8 cellular contexts compared by ENCODE assay signal in genomic region chr3:25781758-25782594, GRCh38. TPM values are rescaled to one million over a fixed set of nuclear protein-coding genes. Genes with fewer than 3 reads are reported as not detected.
A peak's percentile ranks its signal among the peaks of the same experiment; 100 is the strongest.
DNase-seq lines count a peak whose midpoint lies in the region; ATAC-seq and TF ChIP-seq lines count a peak whose summit lies in the region.

No MANE protein-coding gene starts in this region.

- H3K27ac Mint-ChIP-seq in activated T-cell treated with anti-CD3 and anti-CD28 coated beads, Interleukin-2, amount 50 U/mL, for 72 hours, result peak overlapping the region; percentile 92
- no peak overlapping the region for H3K27ac Mint-ChIP-seq in glutamatergic neuron (ENCODE audit: unreplicated experiment)

- peak overlapping the region; percentile 81 to 83 for H3K4me3 Mint-ChIP-seq in activated T-cell treated with anti-CD3 and anti-CD28 coated beads, Interleukin-2, amount 50 U/mL, for 72 hours
- H3K4me3 Mint-ChIP-seq in glutamatergic neuron (ENCODE audit: unreplicated experiment), result peak overlapping the region; percentile 94

- WGBS in thymus, result 57% methylated on average over 3 of the region's 3 CpGs

- H3K9me3 ChIP-seq in thymus (ENCODE audit: control insufficient read depth), result no peaks in the 10 kb centered on the region

- in situ Hi-C loops in ACHN (cut with HindIII; ENCODE audit: low pct_ligation_motif_present, low pct_unique_long_range_greater_than_20kb, low sequenced_read_pairs), result no loop called here

- H3K27me3 ChIP-seq in thymus (ENCODE audit: control insufficient read depth, insufficient read depth), result no peaks in the 10 kb centered on the region

- H3K27ac ChIP-seq in thymus (ENCODE audit: low read depth), result no peak overlapping the region

- H3K4me3 ChIP-seq in thymus (ENCODE audit: low read length), result peak overlapping the region; percentile 63

- H3K36me3 ChIP-seq in thymus (ENCODE audit: control insufficient read depth, insufficient read depth), result peaks cover 8% of the 10 kb centered on the region

- TF ChIP-seq CTCF in glutamatergic neuron (IDR thresholded peaks at IDR 0.05; ENCODE audit: partially characterized antibody, unreplicated experiment), result no peak

- peaks cover 65% of the 10 kb centered on the region for H3K4me1 Mint-ChIP-seq in activated T-cell treated with anti-CD3 and anti-CD28 coated beads, Interleukin-2, amount 50 U/mL, for 72 hours (ENCODE audit: low read depth)
- H3K4me1 Mint-ChIP-seq in glutamatergic neuron (ENCODE audit: low read depth, unreplicated experiment), result peaks cover 7% of the 10 kb centered on the region

- H3K27me3 Mint-ChIP-seq in activated T-cell treated with anti-CD3 and anti-CD28 coated beads, Interleukin-2, amount 50 U/mL, for 72 hours (ENCODE audit: low read depth), result no peaks in the 10 kb centered on the region
- H3K27me3 Mint-ChIP-seq in glutamatergic neuron (ENCODE audit: unreplicated experiment), result peaks cover 5% of the 10 kb centered on the region

- peaks cover 5 to 20% of the 10 kb centered on the region in 2 donors for H3K36me3 Mint-ChIP-seq in activated T-cell treated with anti-CD3 and anti-CD28 coated beads, Interleukin-2, amount 50 U/mL, for 72 hours (ENCODE audit: insufficient read depth in 2 of 2)
- H3K36me3 Mint-ChIP-seq in glutamatergic neuron (ENCODE audit: unreplicated experiment), result no peaks in the 10 kb centered on the region

- H3K9me3 Mint-ChIP-seq in activated T-cell treated with anti-CD3 and anti-CD28 coated beads, Interleukin-2, amount 50 U/mL, for 72 hours, result no peaks in the 10 kb centered on the region
- H3K9me3 Mint-ChIP-seq in glutamatergic neuron (ENCODE audit: unreplicated experiment), result no peaks in the 10 kb centered on the region

- peaks cover 23% of the 10 kb centered on the region for H3K4me1 ChIP-seq in thymus (ENCODE audit: control insufficient read depth, insufficient read depth, low read length)

- DNase-seq in activated T-cell treated with anti-CD3 and anti-CD28 coated beads, Interleukin-2, amount 50 U/mL, for 72 hours, result no peak
- DNase-seq in activated T-cell treated with anti-CD3 and anti-CD28 coated beads for 4 hours, result no peak
- DNase-seq in RPMI8226, result peak; percentile 38
- no peak for DNase-seq in glutamatergic neuron
- DNase-seq in hippocampal formation (lab: John Stamatoyannopoulos, UW), result no peak
- DNase-seq in ACHN, result no peak

- no peak for ATAC-seq in activated T-cell treated with anti-CD3 and anti-CD28 coated beads, Interleukin-2, amount 50 U/mL, for 72 hours (replicated peaks in 1 of 2)
- peak; percentile 53 for ATAC-seq in HG02763 (IDR thresholded peaks at IDR 0.05; ENCODE audit: unreplicated experiment)

RNA-seq across cellular contexts. Expression of gene NGLY1, which starts 1.3 kb away (rescaled TPM):
- 10 to 100 TPM; 65.9 to 67.3 TPM for total RNA-seq in activated T-cell treated with anti-CD3 and anti-CD28 coated beads, Interleukin-2, amount 50 U/mL, for 72 hours
- 28.0 TPM for total RNA-seq in glutamatergic neuron (ENCODE audit: unreplicated experiment)
- 73.4 TPM for polyA plus RNA-seq in thymus

RNA-seq across cellular contexts. Expression of gene OXSM, which starts 7.9 kb away (rescaled TPM):
- total RNA-seq in activated T-cell treated with anti-CD3 and anti-CD28 coated beads, Interleukin-2, amount 50 U/mL, for 72 hours, result 10 to 100 TPM; 18.2 to 19.9 TPM
- 9.3 TPM for total RNA-seq in glutamatergic neuron (ENCODE audit: unreplicated experiment)
- 17.5 TPM for polyA plus RNA-seq in thymus
